10 cellular contexts compared by ENCODE assay signal in genomic region chr14:34699873-34700621, GRCh38. TPM values are rescaled to one million over a fixed set of nuclear protein-coding genes. Genes with fewer than 3 reads are reported as not detected.
DNase-seq lines count a peak whose midpoint lies in the region; ATAC-seq and TF ChIP-seq lines count a peak whose summit lies in the region.
"Had no signal": no experiment of that assay in that cellular context is flagged by ENCODE, and none has a peak within 500 bp of the region (broad histone marks: within the 10 kb centered on the region; RNA-seq: fewer than 3 reads in every experiment).

No MANE protein-coding gene starts in this region.

- peak overlapping the region; percentile 62 to 68 for H3K27ac ChIP-seq in uterus

- no peaks in the 10 kb centered on the region for H3K27me3 ChIP-seq in uterus

- DNase-seq in SIG-M5 treated with dmso at 0.1 percent for 504 hours (lab: John Stamatoyannopoulos, UW; ENCODE audit: unreplicated experiment) (peak; percentile 14), SIG-M5 (lab: John Stamatoyannopoulos, UW) (no peak), SHP77 (lab: John Stamatoyannopoulos, UW) (peak; percentile 51 to 63), fibroblast of the conjunctiva (ENCODE audit: low read depth) (peak; percentile 78), uterus (no peak), germinal center (ENCODE audit: low spot score) (no peak)
- DNase-seq: CD4-positive, CD25-positive, alpha-beta regulatory T cell; islet precursor cell had no signal

- no peak for ATAC-seq in GM18517 (IDR thresholded peaks at IDR 0.05; ENCODE audit: unreplicated experiment)
- no peak for ATAC-seq in GM18519 (IDR thresholded peaks at IDR 0.05; ENCODE audit: low FRiP score, unreplicated experiment)

- no peak for TF ChIP-seq CTCF in uterus (IDR thresholded peaks at IDR 0.05)

- no peak for TF ChIP-seq POLR2A in uterus (IDR thresholded peaks at IDR 0.05)

- intact Hi-C loops in uterus (cut with DNase I; ENCODE audit: low total_unique reads): no loop called here

- H3K4me1 ChIP-seq in uterus: no peaks in the 10 kb centered on the region

- no peaks in the 10 kb centered on the region for H3K9me3 ChIP-seq in uterus

- no peaks in the 10 kb centered on the region for H3K36me3 ChIP-seq in uterus

- H3K4me3 ChIP-seq in uterus: no peak overlapping the region

RNA-seq across cellular contexts. Expression of gene CFL2, which starts 14.3 kb away (rescaled TPM):
- 100 to 1,000 TPM; 108 to 231 (median 139) TPM for total RNA-seq in uterus

Comparison
In these comparisons a context has a peak if more than half of its experiments do, and no peak if none do; other contexts are left out.
1. DNase-seq: peak in SIG-M5 treated with dmso at 0.1 percent for 504 hours (single experiment), SHP77 (2 of 2) and fibroblast of the conjunctiva (single experiment); none in SIG-M5 (single experiment), uterus (0 of 2) and germinal center (single experiment).